ENCODE assay signal across 1 cellular context in genomic region chr1:110482662-110483307, GRCh38.
TF ChIP-seq lines count a peak whose summit lies in the region.

No MANE protein-coding gene starts in this region.

TF ChIP-seq in H1, 55 proteins besides CTCF, POLR2A, EP300 and RAD21:
- TF ChIP-seq TEAD4 (IDR thresholded peaks at IDR 0.05; ENCODE audit: low read depth, low read length), result no peak
- TF ChIP-seq, protein P1, sequence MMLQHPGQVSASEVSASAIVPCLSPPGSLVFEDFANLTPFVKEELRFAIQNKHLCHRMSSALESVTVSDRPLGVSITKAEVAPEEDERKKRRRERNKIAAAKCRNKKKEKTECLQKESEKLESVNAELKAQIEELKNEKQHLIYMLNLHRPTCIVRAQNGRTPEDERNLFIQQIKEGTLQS (IDR thresholded peaks at IDR 0.05; ENCODE audit: insufficient read depth, low read depth, low read length), result no peak
- no peak for TF ChIP-seq ZNF274 (IDR thresholded peaks at IDR 0.05; ENCODE audit: borderline replicate concordance, extremely low read depth, low read length)
- TF ChIP-seq POLR2AphosphoS5 (IDR thresholded peaks at IDR 0.05; ENCODE audit: low read depth, low read length), result no peak
- TF ChIP-seq TAF1 (IDR thresholded peaks at IDR 0.05; ENCODE audit: low read depth, low read length), result no peak
- TF ChIP-seq TAF7 (optimal IDR thresholded peaks at IDR 0.05; ENCODE audit: borderline replicate concordance, low read depth, low read length), result no peak
